ENCODE assay signal across 32 cellular contexts in the genomic region with DNA sequence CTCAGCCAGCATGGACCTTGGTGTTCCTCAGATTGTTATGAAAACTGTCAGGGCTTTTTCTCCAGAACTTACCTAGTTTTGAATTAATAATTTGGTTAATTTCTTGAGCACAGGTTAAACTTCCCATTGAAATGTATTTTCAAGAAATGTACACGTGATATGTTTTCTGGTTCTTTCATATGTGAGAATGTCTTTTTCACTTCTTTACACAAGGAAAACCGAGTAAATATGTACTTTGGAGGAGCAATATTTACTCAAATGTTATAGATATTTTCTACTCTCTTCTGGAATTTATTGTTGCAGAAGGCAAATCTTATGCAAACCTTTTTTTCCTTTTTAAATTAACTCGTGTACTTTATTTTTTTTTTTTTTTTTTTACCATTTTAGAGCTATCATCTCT.
"Had no signal": no experiment of that assay in that cellular context is flagged by ENCODE, and none has a peak within 500 bp of the region (broad histone marks: within the 10 kb centered on the region; RNA-seq: fewer than 3 reads in every experiment).

No MANE protein-coding gene starts in this region.

- H3K4me1 ChIP-seq: adrenal gland, body of pancreas, esophagus squamous epithelium, gastroesophageal sphincter, heart right ventricle had no signal

- H3K4me1 Mint-ChIP-seq: activated B cell treated with CpG ODN at 0.5 μM for 24 hours; activated CD4-positive, alpha-beta memory T cell treated with anti-CD3 and anti-CD28 coated beads, Interleukin-2, amount 10 ng/mL, durations not matched to agents 7 days and 5 days; activated naive CD4-positive, alpha-beta T cell treated with anti-CD3 and anti-CD28 coated beads, Interleukin-2, amount 50 U/mL, for 24 hours; activated naive CD8-positive, alpha-beta T cell treated with anti-CD3 and anti-CD28 coated beads for 36 hours; activated naive CD8-positive, alpha-beta T cell treated with anti-CD3 and anti-CD28 coated beads, Interleukin-2, amount 50 U/mL, for 24 hours; activated T-helper 17 cell treated with anti-CD3 and anti-CD28 coated beads, Interleukin-2, amount 50 U/mL, for 72 hours; T-cell had no signal

- H3K27ac ChIP-seq: adrenal gland, body of pancreas, epithelial cell of prostate, esophagus squamous epithelium, gastroesophageal sphincter, heart right ventricle, WERI-Rb-1 had no signal

- H3K4me3 Mint-ChIP-seq: activated B cell treated with CpG ODN at 0.5 μM for 24 hours; activated CD4-positive, alpha-beta memory T cell treated with anti-CD3 and anti-CD28 coated beads, Interleukin-2, amount 10 ng/mL, durations not matched to agents 7 days and 5 days; activated naive CD4-positive, alpha-beta T cell treated with anti-CD3 and anti-CD28 coated beads for 36 hours; activated naive CD4-positive, alpha-beta T cell treated with anti-CD3 and anti-CD28 coated beads, Interleukin-2, amount 50 U/mL, for 24 hours; activated naive CD8-positive, alpha-beta T cell treated with anti-CD3 and anti-CD28 coated beads for 36 hours; activated naive CD8-positive, alpha-beta T cell treated with anti-CD3 and anti-CD28 coated beads, Interleukin-2, amount 50 U/mL, for 24 hours; activated T-cell treated with anti-CD3 and anti-CD28 coated beads, Interleukin-2, amount 50 U/mL, for 4 hours; activated T-helper 17 cell treated with anti-CD3 and anti-CD28 coated beads, Interleukin-2, amount 50 U/mL, for 72 hours; T-cell; T-helper 1 cell treated with Interleukin-12 subunit alpha and Interleukin-12 subunit beta and Interleukin-4 antibody, amounts not matched to agents 30 μg/mL and 1 μg/mL, for 36 hours had no signal

- FAIRE-seq: colon, endometrium, endothelial cell of umbilical vein had no signal

- H3K27me3 Mint-ChIP-seq: activated B cell treated with CpG ODN at 0.5 μM for 24 hours had no signal

- H3K27ac Mint-ChIP-seq: activated B cell treated with CpG ODN at 0.5 μM for 24 hours; activated CD4-positive, alpha-beta memory T cell treated with anti-CD3 and anti-CD28 coated beads, Interleukin-2, amount 10 ng/mL, durations not matched to agents 7 days and 5 days; activated naive CD4-positive, alpha-beta T cell treated with anti-CD3 and anti-CD28 coated beads for 36 hours; activated naive CD4-positive, alpha-beta T cell treated with anti-CD3 and anti-CD28 coated beads, Interleukin-2, amount 50 U/mL, for 24 hours; activated naive CD8-positive, alpha-beta T cell treated with anti-CD3 and anti-CD28 coated beads for 36 hours; activated naive CD8-positive, alpha-beta T cell treated with anti-CD3 and anti-CD28 coated beads, Interleukin-2, amount 50 U/mL, for 24 hours; activated T-helper 17 cell treated with anti-CD3 and anti-CD28 coated beads, Interleukin-2, amount 50 U/mL, for 72 hours; T-cell; T-helper 1 cell treated with Interleukin-12 subunit alpha and Interleukin-12 subunit beta and Interleukin-4 antibody, amounts not matched to agents 30 μg/mL and 1 μg/mL, for 36 hours had no signal

- DNase-seq: activated B cell treated with CpG ODN at 0.5 μM for 24 hours; activated CD4-positive, alpha-beta memory T cell treated with anti-CD3 and anti-CD28 coated beads, Interleukin-2, amount 10 ng/mL, durations not matched to agents 7 days and 5 days; activated CD4-positive, alpha-beta T cell treated with anti-CD3 and anti-CD28 coated beads for 48 hours; activated CD4-positive, alpha-beta T cell treated with anti-CD3 and anti-CD28 coated beads, Interleukin-2, amount 50 U/mL, for 4 hours; activated CD8-positive, alpha-beta memory T cell treated with anti-CD3 and anti-CD28 coated beads for 24 hours; activated effector memory CD4-positive, alpha-beta T cell treated with Interleukin-2 at 50 U/mL for 16 hours; activated naive CD4-positive, alpha-beta T cell treated with anti-CD3 and anti-CD28 coated beads for 36 hours; activated naive CD8-positive, alpha-beta T cell treated with anti-CD3 and anti-CD28 coated beads for 36 hours; activated naive CD8-positive, alpha-beta T cell treated with anti-CD3 and anti-CD28 coated beads, Interleukin-2, amount 50 U/mL, for 24 hours; activated T-cell treated with anti-CD3 and anti-CD28 coated beads, Interleukin-2, amount 50 U/mL, for 4 hours; adrenal gland; amygdala; aorta; body of pancreas; caudate nucleus; cortex of kidney; effector CD8-positive, alpha-beta T cell; esophagus squamous epithelium; foreskin melanocyte; heart right ventricle; T-cell; T-helper 9 cell; WERI-Rb-1 had no signal

- H3K9me3 Mint-ChIP-seq: activated naive CD4-positive, alpha-beta T cell treated with anti-CD3 and anti-CD28 coated beads, Interleukin-2, amount 50 U/mL, for 24 hours had no signal

- H3K36me3 Mint-ChIP-seq: activated naive CD4-positive, alpha-beta T cell treated with anti-CD3 and anti-CD28 coated beads, Interleukin-2, amount 50 U/mL, for 24 hours; activated naive CD8-positive, alpha-beta T cell treated with anti-CD3 and anti-CD28 coated beads for 36 hours; T-cell had no signal

- ATAC-seq: activated CD4-positive, CD25-positive, alpha-beta regulatory T cell treated with anti-CD3 and anti-CD28 coated beads, Interleukin-2, amount 50 U/mL, for 24 hours; activated naive CD8-positive, alpha-beta T cell treated with anti-CD3 and anti-CD28 coated beads, Interleukin-2, amount 50 U/mL, for 24 hours; activated T-cell treated with anti-CD3 and anti-CD28 coated beads, Interleukin-2, amount 50 U/mL, for 4 hours; activated T-helper 17 cell treated with anti-CD3 and anti-CD28 coated beads, Interleukin-2, amount 50 U/mL, for 72 hours; body of pancreas; gastroesophageal sphincter; heart right ventricle; T-cell had no signal

- H3K9me3 ChIP-seq: adrenal gland had no signal

- H3K4me3 ChIP-seq: adrenal gland, body of pancreas, esophagus squamous epithelium, gastroesophageal sphincter, heart right ventricle had no signal
